9 cellular contexts compared by ENCODE assay signal in the genomic region with DNA sequence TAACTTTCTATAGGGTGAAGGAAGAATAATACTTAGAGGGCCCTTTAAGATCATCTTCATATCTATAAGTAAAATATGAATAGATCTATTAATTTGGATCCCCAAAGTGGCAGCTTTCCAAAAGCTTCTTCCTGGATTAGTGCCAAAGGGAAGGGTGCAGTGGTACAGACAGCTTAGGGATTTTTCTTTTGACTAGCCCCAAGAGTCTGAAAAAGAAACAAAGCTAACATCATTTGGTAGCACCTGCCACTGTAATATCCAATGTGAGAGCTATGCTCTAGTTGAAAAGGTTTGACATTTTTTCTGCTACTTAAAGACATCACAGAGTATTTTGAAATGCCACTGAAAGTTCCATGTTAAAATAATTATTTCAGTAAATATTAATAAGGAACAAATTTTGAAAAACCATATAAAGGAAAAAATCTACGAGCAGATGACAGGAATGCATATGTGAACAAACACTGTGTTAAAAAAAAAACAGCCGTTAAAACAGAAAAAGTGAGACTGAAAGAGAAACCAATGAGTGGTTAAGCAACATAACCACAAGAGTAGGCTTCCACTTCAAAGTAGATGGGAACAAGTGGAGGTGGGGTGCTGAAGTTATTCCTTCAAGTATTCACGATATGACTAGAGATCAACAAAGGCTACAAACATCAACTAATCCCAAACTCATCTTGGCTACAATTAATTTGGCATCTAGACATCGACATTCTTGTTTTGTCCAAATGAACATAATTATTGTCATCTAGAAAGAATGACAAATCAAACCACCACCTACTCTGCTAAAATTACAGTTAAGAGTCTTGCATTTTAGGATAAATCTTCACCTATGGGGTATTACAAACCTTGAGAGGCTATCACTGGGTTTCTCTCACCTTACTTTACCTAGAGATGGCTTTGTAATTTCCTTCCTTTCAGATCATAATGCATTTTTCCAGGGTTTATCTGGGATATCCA.
A peak's percentile ranks its signal among the peaks of the same experiment; 100 is the strongest.
DNase-seq lines count a peak whose midpoint lies in the region; ATAC-seq, FAIRE-seq and TF ChIP-seq lines count a peak whose summit lies in the region.
"Had no signal": no experiment of that assay in that cellular context is flagged by ENCODE, and none has a peak within 500 bp of the region (broad histone marks: within the 10 kb centered on the region; RNA-seq: fewer than 3 reads in every experiment).

No MANE protein-coding gene starts in this region.

- H3K4me2 ChIP-seq in OCI-LY1 (ENCODE audit: low read length), result no peak overlapping the region

- peak overlapping the region; percentile 8 for H3K4me3 Mint-ChIP-seq in activated naive CD4-positive, alpha-beta T cell treated with anti-CD3 and anti-CD28 coated beads for 36 hours

- peak; percentile 25 for DNase-seq in activated naive CD4-positive, alpha-beta T cell treated with anti-CD3 and anti-CD28 coated beads for 36 hours
- no peak for DNase-seq in activated naive CD4-positive, alpha-beta T cell treated with Interleukin-2 at 50 U/mL for 16 hours
- DNase-seq in coronary artery (ENCODE audit: low spot score), result no peak
- no peak for DNase-seq in frontal cortex (ENCODE audit: low spot score in 2 of 2)
- no peak for DNase-seq in NCI-H526 (lab: John Stamatoyannopoulos, UW)

- H4K20me1 ChIP-seq in OCI-LY1 (ENCODE audit: insufficient read depth, low read length), result no peaks in the 10 kb centered on the region

- no peak for FAIRE-seq in frontal cortex (lab: Jason Lieb, UNC)

- H3K27me3 Mint-ChIP-seq in activated naive CD4-positive, alpha-beta T cell treated with anti-CD3 and anti-CD28 coated beads for 36 hours (ENCODE audit: low read depth), result peaks cover 13% of the 10 kb centered on the region

- H3K4me1 ChIP-seq in OCI-LY1 (ENCODE audit: insufficient read depth, low read length, severe bottlenecking) (peaks cover 10% of the 10 kb centered on the region), thymus (ENCODE audit: control insufficient read depth, insufficient read depth, low read length) (peaks cover 40% of the 10 kb centered on the region)

- H3K9me2 ChIP-seq in OCI-LY1 (ENCODE audit: low read depth, low read length), result no peaks in the 10 kb centered on the region

- TF ChIP-seq CTCF in OCI-LY1 (IDR thresholded peaks at IDR 0.05; ENCODE audit: low read length) (no peak), coronary artery (IDR thresholded peaks at IDR 0.05) (no peak)

- H2AFZ ChIP-seq in OCI-LY1 (ENCODE audit: low read length), result no peak overlapping the region

- no peaks in the 10 kb centered on the region for H3F3A ChIP-seq in OCI-LY1 (ENCODE audit: insufficient read depth, low read length)

- no peaks in the 10 kb centered on the region for H3K79me2 ChIP-seq in OCI-LY1 (ENCODE audit: insufficient read depth, low read length)

- WGBS in thymus, result 6% methylated on average over 4 of the region's 4 CpGs

- peaks cover 10% of the 10 kb centered on the region for H3K9me3 Mint-ChIP-seq in activated naive CD4-positive, alpha-beta T cell treated with anti-CD3 and anti-CD28 coated beads for 36 hours

- no peaks in the 10 kb centered on the region for H3K27me3 ChIP-seq in OCI-LY1 (ENCODE audit: insufficient read depth, low read length)
- no peaks in the 10 kb centered on the region for H3K27me3 ChIP-seq in thymus (ENCODE audit: control insufficient read depth, insufficient read depth)

- peaks cover 33% of the 10 kb centered on the region for H3K36me3 Mint-ChIP-seq in activated naive CD4-positive, alpha-beta T cell treated with anti-CD3 and anti-CD28 coated beads for 36 hours (ENCODE audit: low read depth)

- peaks cover 37% of the 10 kb centered on the region for H3K4me1 Mint-ChIP-seq in activated naive CD4-positive, alpha-beta T cell treated with anti-CD3 and anti-CD28 coated beads for 36 hours (ENCODE audit: low read depth)

- H3K9me3 ChIP-seq in OCI-LY1 (ENCODE audit: low read length) (no peaks in the 10 kb centered on the region; the same call in 1 of the 2 replicates), thymus (ENCODE audit: control insufficient read depth) (no peaks in the 10 kb centered on the region)

- H3K27ac ChIP-seq in OCI-LY1 (ENCODE audit: low read depth, low read length, poor library complexity, severe bottlenecking) (peak overlapping the region; percentile 45), thymus (ENCODE audit: low read depth) (peak overlapping the region; percentile 96), coronary artery (no peak overlapping the region)

- H3K36me3 ChIP-seq in OCI-LY1 (ENCODE audit: insufficient read depth, low read length) (peaks cover 54% of the 10 kb centered on the region), thymus (ENCODE audit: control insufficient read depth, insufficient read depth) (peaks cover 4% of the 10 kb centered on the region)

- H3K27ac Mint-ChIP-seq in activated naive CD4-positive, alpha-beta T cell treated with anti-CD3 and anti-CD28 coated beads for 36 hours, result peak overlapping the region; percentile 37

- no peak overlapping the region for H3K9ac ChIP-seq in OCI-LY1 (ENCODE audit: low read length)

- intact Hi-C loops in activated naive CD4-positive, alpha-beta T cell treated with anti-CD3 and anti-CD28 coated beads for 36 hours (cut with micrococcal nuclease), result loop anchor here (1.0 to 5.0 kb wide), 9 partner anchors 85 to 869 kb away; a partner anchor contains a TSS

- CTCF ChIA-PET in activated naive CD4-positive, alpha-beta T cell treated with anti-CD3 and anti-CD28 coated beads for 36 hours (lab: Charles Lee), result no interaction called here

- peak; percentile 94 for ATAC-seq in HG02885 (IDR thresholded peaks at IDR 0.05; ENCODE audit: poor library complexity, unreplicated experiment)
- ATAC-seq: Right ventricle myocardium inferior had no signal

- H3K4me3 ChIP-seq in OCI-LY1 (ENCODE audit: low read depth, low read length, poor library complexity, severe bottlenecking), result no peak overlapping the region
- peak overlapping the region; percentile 35 for H3K4me3 ChIP-seq in thymus (ENCODE audit: low read length)
- H3K4me3 ChIP-seq in coronary artery, result no peak overlapping the region

Comparison
In these comparisons a context has a peak if more than half of its experiments do, and no peak if none do; other contexts are left out.
1. H3K27ac ChIP-seq: peak in OCI-LY1 (single experiment) and thymus (single experiment); none in coronary artery (0 of 2).